Comparison of ENCODE assay signal across 7 cellular contexts in genomic region chr18:30597202-30597601, GRCh38.
"Had no signal": no experiment of that assay in that cellular context is flagged by ENCODE, and none has a peak within 500 bp of the region (broad histone marks: within the 10 kb centered on the region; RNA-seq: fewer than 3 reads in every experiment).

No MANE protein-coding gene starts in this region.

- ATAC-seq: HepG2 had no signal

- H3K4me2 ChIP-seq: KMS-11 had no signal

- H3K9ac ChIP-seq: KMS-11 had no signal

- H3K27ac ChIP-seq: HL-60, KMS-11 had no signal

- DNase-seq: IMR-90, KBM-7, KG1 had no signal

- FAIRE-seq: HepG2, HTR-8/SVneo had no signal
